Comparison of ENCODE assay signal across 27 cellular contexts in genomic region chr4:127155121-127155520, GRCh38.
"Had no signal": no experiment of that assay in that cellular context is flagged by ENCODE, and none has a peak within 500 bp of the region (broad histone marks: within the 10 kb centered on the region; RNA-seq: fewer than 3 reads in every experiment).

No MANE protein-coding gene starts in this region.

- H3K27me3 ChIP-seq: hepatocyte, pancreas, stomach, suprapubic skin, tibial artery, upper lobe of right lung had no signal

- DNase-seq: islet precursor cell; left ventricle myocardium inferior; midbrain; mucosa of descending colon; naive thymus-derived CD4-positive, alpha-beta T cell; nucleus accumbens; pancreas; posterior cingulate gyrus; retina; right cardiac atrium; stimulated activated CD4-positive, alpha-beta T cell treated with anti-CD3 and anti-CD28 coated beads, Interleukin-12 subunit alpha, Interleukin-12 subunit beta, amount 100 ng/mL, for 4 hours; stimulated activated CD4-positive, alpha-beta T cell treated with anti-CD3 and anti-CD28 coated beads, Interleukin-15, amount 100 ng/mL, for 24 hours; stimulated activated CD4-positive, alpha-beta T cell treated with anti-CD3 and anti-CD28 coated beads, Interleukin-2, amount 100 ng/mL, for 24 hours; stimulated activated CD4-positive, alpha-beta T cell treated with anti-CD3 and anti-CD28 coated beads, Interleukin-4, amount 100 ng/mL, for 1 hour; stimulated activated naive B cell treated with anti-CD40 and anti-IgM and Interleukin-4, amounts not matched to agents 10 μg/mL and 1 μg/mL and 100 μg/mL, for 72 hours; stimulated activated naive CD8-positive, alpha-beta T cell treated with anti-CD3 and anti-CD28 coated beads, Interleukin-15, Interleukin-2, amounts not matched to agents 100 U/mL and 50 U/mL, for 24 hours; stomach; tibial artery; trophoblast cell; upper lobe of right lung had no signal

- H3K4me3 ChIP-seq: hepatocyte, left ventricle myocardium inferior, lung, mucosa of descending colon, pancreas, prostate gland, skin epidermis, stomach, suprapubic skin, thoracic aorta, tibial artery, upper lobe of right lung had no signal

- H3K9me3 ChIP-seq: pancreas, prostate gland, suprapubic skin, thoracic aorta, upper lobe of right lung had no signal

- H3K36me3 ChIP-seq: left ventricle myocardium inferior, pancreas, prostate gland, stomach, suprapubic skin, thoracic aorta, tibial artery, upper lobe of right lung had no signal

- ATAC-seq: mucosa of descending colon; naive thymus-derived CD4-positive, alpha-beta T cell; pancreas; right cardiac atrium; sciatic nerve; stimulated activated naive B cell treated with anti-CD40 and anti-IgM and Interleukin-4, amounts not matched to agents 10 μg/mL and 1 μg/mL and 100 μg/mL, for 72 hours; stimulated activated naive CD8-positive, alpha-beta T cell treated with anti-CD3 and anti-CD28 coated beads, Interleukin-15, Interleukin-2, amounts not matched to agents 100 U/mL and 50 U/mL, for 24 hours; upper lobe of right lung had no signal

- H3K4me1 ChIP-seq: left ventricle myocardium inferior, pancreas, prostate gland, stomach, suprapubic skin, tibial artery, upper lobe of right lung had no signal
